37 cellular contexts compared by ENCODE assay signal in the genomic region with DNA sequence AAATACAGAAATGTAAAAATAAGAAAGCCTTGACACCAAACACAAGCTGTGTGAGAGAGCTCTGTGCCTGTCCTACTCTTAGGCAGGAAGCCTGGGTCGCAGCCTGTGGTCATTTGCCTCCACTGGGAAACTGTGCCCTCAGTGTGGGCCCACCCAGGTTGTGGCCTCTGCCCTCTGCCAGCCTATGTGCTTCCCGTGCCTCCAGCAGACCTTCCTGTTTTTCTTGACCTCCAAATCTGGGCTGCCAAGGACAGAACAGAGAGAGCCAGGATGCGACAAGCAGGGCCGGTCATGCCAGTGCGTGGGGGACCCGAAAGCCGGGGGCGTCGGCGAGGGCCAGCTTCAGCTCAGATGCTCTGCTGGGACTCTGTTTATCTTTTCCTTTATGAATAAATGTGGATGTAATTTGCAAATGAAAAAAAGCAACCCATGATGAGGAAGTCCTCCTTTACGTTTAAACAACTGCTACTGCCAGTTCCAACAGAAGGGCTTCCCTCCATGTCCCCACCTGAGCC.
"Had no signal": no experiment of that assay in that cellular context is flagged by ENCODE, and none has a peak within 500 bp of the region (broad histone marks: within the 10 kb centered on the region; RNA-seq: fewer than 3 reads in every experiment).

No MANE protein-coding gene starts in this region.

- FAIRE-seq: astrocyte, TTC549 had no signal

- H3K4me3 ChIP-seq: adrenal gland, body of pancreas, breast epithelium had no signal

- H3K27me3 ChIP-seq: body of pancreas, brain microvascular endothelial cell had no signal

- H3K36me3 Mint-ChIP-seq: activated CD4-positive, alpha-beta memory T cell treated with anti-CD3 and anti-CD28 coated beads for 36 hours; activated naive CD4-positive, alpha-beta T cell treated with anti-CD3 and anti-CD28 coated beads, Interleukin-2, amount 50 U/mL, for 72 hours; activated naive CD8-positive, alpha-beta T cell treated with anti-CD3 and anti-CD28 coated beads for 36 hours; T-cell had no signal

- H3K9me3 ChIP-seq: adrenal gland, body of pancreas, breast epithelium had no signal

- H3K4me3 Mint-ChIP-seq: activated B cell treated with CpG ODN at 0.5 μM for 24 hours; activated CD4-positive, alpha-beta memory T cell treated with anti-CD3 and anti-CD28 coated beads for 36 hours; activated CD4-positive, alpha-beta T cell treated with anti-CD3 and anti-CD28 coated beads, Interleukin-2, amount 10 ng/mL, durations not matched to agents 24 days and 14 days; activated CD8-positive, alpha-beta T cell treated with anti-CD3 and anti-CD28 coated beads for 36 hours; activated naive CD4-positive, alpha-beta T cell treated with anti-CD3 and anti-CD28 coated beads for 36 hours; activated naive CD8-positive, alpha-beta T cell treated with anti-CD3 and anti-CD28 coated beads for 36 hours; activated T-cell treated with anti-CD3 and anti-CD28 coated beads, Interleukin-2, amount 50 U/mL, for 4 hours; activated T-cell treated with anti-CD3 and anti-CD28 coated beads, Interleukin-2, amount 50 U/mL, for 72 hours; activated T-helper 1 cell treated with anti-CD3 and anti-CD28 coated beads, Interleukin-12 subunit alpha, Interleukin-12 subunit beta, Interleukin-2, Interleukin-4 antibody, amounts not matched to agents 30 ng/mL and 10 ng/mL and 1 ng/mL, durations not matched to agents 14 hours and 24 hours and 36 hours; activated T-helper 17 cell treated with anti-CD3 and anti-CD28 coated beads, Interleukin-2, amount 50 U/mL, for 72 hours; T-cell; T-helper 1 cell treated with Interleukin-12 subunit alpha and Interleukin-12 subunit beta and Interleukin-4 antibody, amounts not matched to agents 30 μg/mL and 1 μg/mL, for 36 hours; T-helper 2 cell treated with Interferon-gamma antibody and Interleukin-4, amounts not matched to agents 5 μg/mL and 100 μg/mL, for 36 hours had no signal

- H3K36me3 ChIP-seq: adrenal gland, brain microvascular endothelial cell, breast epithelium had no signal

- H3K4me1 Mint-ChIP-seq: activated B cell treated with CpG ODN at 0.5 μM for 24 hours; activated T-helper 17 cell treated with anti-CD3 and anti-CD28 coated beads, Interleukin-2, amount 50 U/mL, for 72 hours had no signal

- H3K27ac Mint-ChIP-seq: activated B cell treated with CpG ODN at 0.5 μM for 24 hours; activated CD4-positive, alpha-beta memory T cell treated with anti-CD3 and anti-CD28 coated beads for 36 hours; activated CD4-positive, alpha-beta T cell treated with anti-CD3 and anti-CD28 coated beads, Interleukin-2, amount 10 ng/mL, durations not matched to agents 24 days and 14 days; activated CD8-positive, alpha-beta T cell treated with anti-CD3 and anti-CD28 coated beads for 36 hours; activated naive CD4-positive, alpha-beta T cell treated with anti-CD3 and anti-CD28 coated beads for 36 hours; activated naive CD4-positive, alpha-beta T cell treated with anti-CD3 and anti-CD28 coated beads, Interleukin-2, amount 50 U/mL, for 72 hours; activated naive CD8-positive, alpha-beta T cell treated with anti-CD3 and anti-CD28 coated beads for 36 hours; activated T-cell treated with anti-CD3 and anti-CD28 coated beads, Interleukin-2, amount 50 U/mL, for 72 hours; activated T-helper 1 cell treated with anti-CD3 and anti-CD28 coated beads, Interleukin-12 subunit alpha, Interleukin-12 subunit beta, Interleukin-2, Interleukin-4 antibody, amounts not matched to agents 30 ng/mL and 10 ng/mL and 1 ng/mL, durations not matched to agents 14 hours and 24 hours and 36 hours; activated T-helper 17 cell treated with anti-CD3 and anti-CD28 coated beads, Interleukin-2, amount 50 U/mL, for 72 hours; T-cell; T-helper 1 cell treated with Interleukin-12 subunit alpha and Interleukin-12 subunit beta and Interleukin-4 antibody, amounts not matched to agents 30 μg/mL and 1 μg/mL, for 36 hours; T-helper 2 cell treated with Interferon-gamma antibody and Interleukin-4, amounts not matched to agents 5 μg/mL and 100 μg/mL, for 36 hours had no signal

- DNase-seq: activated B cell treated with CpG ODN at 0.5 μM for 24 hours; activated CD4-positive, alpha-beta memory T cell treated with anti-CD3 and anti-CD28 coated beads for 36 hours; activated CD4-positive, alpha-beta T cell treated with anti-CD3 and anti-CD28 coated beads for 4 hours; activated CD4-positive, alpha-beta T cell treated with anti-CD3 and anti-CD28 coated beads, Interleukin-2, amount 10 ng/mL, durations not matched to agents 24 days and 14 days; activated CD4-positive, alpha-beta T cell treated with anti-CD3 and anti-CD28 coated beads, Interleukin-2, amount 50 U/mL, for 1 hour; activated CD4-positive, alpha-beta T cell treated with anti-CD3 and anti-CD28 coated beads, Interleukin-2, amount 50 U/mL, for 4 hours; activated CD4-positive, CD25-positive, alpha-beta regulatory T cell treated with anti-CD3 and anti-CD28 coated beads, Interleukin-2, amount 50 U/mL, for 72 hours; activated CD8-positive, alpha-beta memory T cell treated with anti-CD3 and anti-CD28 coated beads, Interleukin-2, amount 50 U/mL, for 4 hours; activated CD8-positive, alpha-beta T cell treated with anti-CD3 and anti-CD28 coated beads for 36 hours; activated effector memory CD4-positive, alpha-beta T cell treated with anti-CD3 and anti-CD28 coated beads, Interleukin-2, amount 50 U/mL, for 16 hours; activated gamma-delta T cell treated with Interleukin-2 at 50 U/mL for 16 hours; activated naive CD4-positive, alpha-beta T cell; activated naive CD4-positive, alpha-beta T cell treated with anti-CD3 and anti-CD28 coated beads for 36 hours; activated naive CD4-positive, alpha-beta T cell treated with anti-CD3 and anti-CD28 coated beads, Interleukin-2, amount 50 U/mL, for 16 hours; activated naive CD8-positive, alpha-beta T cell treated with anti-CD3 and anti-CD28 coated beads for 36 hours; activated T-cell treated with anti-CD3 and anti-CD28 coated beads for 4 hours; activated T-cell treated with anti-CD3 and anti-CD28 coated beads, Interleukin-2, amount 50 U/mL, for 1 hour; activated T-cell treated with anti-CD3 and anti-CD28 coated beads, Interleukin-2, amount 50 U/mL, for 4 hours; activated T-cell treated with anti-CD3 and anti-CD28 coated beads, Interleukin-2, amount 50 U/mL, for 72 hours; adrenal gland; amniotic stem cell; aorta; body of pancreas; brain microvascular endothelial cell; central memory CD4-positive, alpha-beta T cell; T-cell; T-helper 2 cell; T-helper 9 cell had no signal

- H3K4me1 ChIP-seq: adrenal gland, breast epithelium had no signal

- H3K9me3 Mint-ChIP-seq: activated B cell treated with CpG ODN at 0.5 μM for 24 hours; activated CD4-positive, alpha-beta memory T cell treated with anti-CD3 and anti-CD28 coated beads for 36 hours; activated CD4-positive, alpha-beta T cell treated with anti-CD3 and anti-CD28 coated beads, Interleukin-2, amount 10 ng/mL, durations not matched to agents 24 days and 14 days; activated CD8-positive, alpha-beta T cell treated with anti-CD3 and anti-CD28 coated beads for 36 hours; activated naive CD4-positive, alpha-beta T cell treated with anti-CD3 and anti-CD28 coated beads for 36 hours; activated naive CD4-positive, alpha-beta T cell treated with anti-CD3 and anti-CD28 coated beads, Interleukin-2, amount 50 U/mL, for 72 hours; activated naive CD8-positive, alpha-beta T cell treated with anti-CD3 and anti-CD28 coated beads for 36 hours; activated T-cell treated with anti-CD3 and anti-CD28 coated beads, Interleukin-2, amount 50 U/mL, for 4 hours; activated T-cell treated with anti-CD3 and anti-CD28 coated beads, Interleukin-2, amount 50 U/mL, for 72 hours; activated T-helper 1 cell treated with anti-CD3 and anti-CD28 coated beads, Interleukin-12 subunit alpha, Interleukin-12 subunit beta, Interleukin-2, Interleukin-4 antibody, amounts not matched to agents 30 ng/mL and 10 ng/mL and 1 ng/mL, durations not matched to agents 14 hours and 24 hours and 36 hours; activated T-helper 17 cell treated with anti-CD3 and anti-CD28 coated beads, Interleukin-2, amount 50 U/mL, for 72 hours; T-cell; T-helper 1 cell treated with Interleukin-12 subunit alpha and Interleukin-12 subunit beta and Interleukin-4 antibody, amounts not matched to agents 30 μg/mL and 1 μg/mL, for 36 hours; T-helper 2 cell treated with Interferon-gamma antibody and Interleukin-4, amounts not matched to agents 5 μg/mL and 100 μg/mL, for 36 hours had no signal

- H3K27ac ChIP-seq: adrenal gland, body of pancreas, brain microvascular endothelial cell, breast epithelium, VCaP had no signal

- ATAC-seq: activated CD8-positive, alpha-beta T cell treated with anti-CD3 and anti-CD28 coated beads for 36 hours; activated naive CD4-positive, alpha-beta T cell treated with anti-CD3 and anti-CD28 coated beads, Interleukin-2, amount 50 U/mL, for 72 hours; activated T-cell treated with anti-CD3 and anti-CD28 coated beads, Interleukin-2, amount 50 U/mL, for 4 hours; activated T-cell treated with anti-CD3 and anti-CD28 coated beads, Interleukin-2, amount 50 U/mL, for 72 hours; activated T-helper 17 cell treated with anti-CD3 and anti-CD28 coated beads, Interleukin-2, amount 50 U/mL, for 72 hours; body of pancreas; T-cell had no signal
